18 cellular contexts compared by ENCODE assay signal in genomic region chr2:236169741-236170654, GRCh38. TPM values are rescaled to one million over a fixed set of nuclear protein-coding genes. Genes with fewer than 3 reads are reported as not detected.
DNase-seq lines count a peak whose midpoint lies in the region; ATAC-seq and TF ChIP-seq lines count a peak whose summit lies in the region.
"Had no signal": no experiment of that assay in that cellular context is flagged by ENCODE, and none has a peak within 500 bp of the region (broad histone marks: within the 10 kb centered on the region; RNA-seq: fewer than 3 reads in every experiment).

No MANE protein-coding gene starts in this region.

- no peak for TF ChIP-seq CTCF in coronary artery (IDR thresholded peaks at IDR 0.05)

- H2BK5ac ChIP-seq in neuronal stem cell (ENCODE audit: low read length), result no peak overlapping the region

- H3K9me3 ChIP-seq in neuronal stem cell (replicated peaks in 1 of 2; ENCODE audit: control insufficient read depth in 2 of 2, insufficient read depth in 1 of 2, low read depth in 1 of 2, low read length in 2 of 2), result peaks cover 0 to 14% of the 10 kb centered on the region in 2 donors
- H3K9me3 ChIP-seq: SJSA1, thoracic aorta had no signal

- CTCF ChIA-PET in activated CD4-positive, alpha-beta T cell treated with anti-CD3 and anti-CD28 coated beads, Interleukin-2, amount 10 ng/mL, durations not matched to agents 7 days and 5 days (lab: Charles Lee), result interaction anchor here (0.7 to 3.5 kb wide), 2 partner anchors 11 to 70 kb away, joined by 6 to 12 read pairs; no protein-coding TSS in a partner anchor

- peak overlapping the region; percentile 80 for H2AFZ ChIP-seq in neuronal stem cell (ENCODE audit: low read length)

- peak overlapping the region; percentile 41 for H3K18ac ChIP-seq in neuronal stem cell (ENCODE audit: low read length)

- no peak overlapping the region for H3K14ac ChIP-seq in neuronal stem cell (ENCODE audit: low read length)

- peak overlapping the region; percentile 43 for H3K4me3 Mint-ChIP-seq in activated CD4-positive, alpha-beta T cell treated with anti-CD3 and anti-CD28 coated beads, Interleukin-2, amount 10 ng/mL, durations not matched to agents 7 days and 5 days
- H3K4me3 Mint-ChIP-seq: activated T-helper 17 cell treated with anti-CD3 and anti-CD28 coated beads, Interleukin-2, amount 50 U/mL, for 72 hours had no signal

- H2BK12ac ChIP-seq in neuronal stem cell (ENCODE audit: low read length), result peak overlapping the region; percentile 31

- peaks cover 70% of the 10 kb centered on the region for H3K27me3 Mint-ChIP-seq in activated CD4-positive, alpha-beta T cell treated with anti-CD3 and anti-CD28 coated beads, Interleukin-2, amount 10 ng/mL, durations not matched to agents 7 days and 5 days

- peak overlapping the region; percentile 44 for H3K4me2 ChIP-seq in neuronal stem cell (ENCODE audit: insufficient read depth, low read length, poor library complexity, severe bottlenecking)

- H3K4me1 Mint-ChIP-seq in activated CD4-positive, alpha-beta T cell treated with anti-CD3 and anti-CD28 coated beads, Interleukin-2, amount 10 ng/mL, durations not matched to agents 7 days and 5 days, result peaks cover 2% of the 10 kb centered on the region
- H3K4me1 Mint-ChIP-seq: activated T-helper 17 cell treated with anti-CD3 and anti-CD28 coated beads, Interleukin-2, amount 50 U/mL, for 72 hours had no signal

- H3K9ac ChIP-seq in neuronal stem cell (ENCODE audit: low read depth, low read length, poor library complexity), result no peak overlapping the region

- no peak for DNase-seq in activated CD4-positive, alpha-beta T cell treated with anti-CD3 and anti-CD28 coated beads, Interleukin-2, amount 10 ng/mL, durations not matched to agents 7 days and 5 days
- DNase-seq in activated CD4-positive, alpha-beta T cell treated with anti-CD3 and anti-CD28 coated beads for 48 hours, result no peak
- DNase-seq in NCI-H1105 (lab: John Stamatoyannopoulos, UW) (peak; percentile 19), coronary artery (ENCODE audit: low spot score) (peak; percentile 46), neuronal stem cell (ENCODE audit: low spot score) (peak; percentile 48), NCI-H2107 treated with DMSO at 0.1 percent for 48 hours (lab: John Stamatoyannopoulos, UW; ENCODE audit: unreplicated experiment) (no peak), left lobe of liver (ENCODE audit: low spot score) (no peak)
- DNase-seq: effector memory CD4-positive, alpha-beta T cell; NCI-H2171 treated with DMSO at 0.1 percent for 48 hours had no signal

- H4K91ac ChIP-seq in neuronal stem cell (ENCODE audit: low read depth, low read length, poor library complexity), result no peak overlapping the region

- H2BK120ac ChIP-seq in neuronal stem cell (ENCODE audit: low read depth, low read length), result no peak overlapping the region

- H3K36me3 ChIP-seq in neuronal stem cell (replicated peaks in 1 of 2; ENCODE audit: control insufficient read depth in 2 of 2, insufficient read depth in 2 of 2, low read length in 2 of 2), result peaks cover 0 to 21% of the 10 kb centered on the region in 2 donors
- H3K36me3 ChIP-seq: HAP-1, thoracic aorta had no signal

- H2BK15ac ChIP-seq in neuronal stem cell (ENCODE audit: low read length), result no peak overlapping the region

- ATAC-seq in HG03460 (IDR thresholded peaks at IDR 0.05; ENCODE audit: unreplicated experiment) (no peak), left lobe of liver (no peak)
- ATAC-seq: activated CD4-positive, CD25-positive, alpha-beta regulatory T cell treated with anti-CD3 and anti-CD28 coated beads, Interleukin-2, amount 50 U/mL, for 24 hours; activated T-helper 17 cell treated with anti-CD3 and anti-CD28 coated beads, Interleukin-2, amount 50 U/mL, for 72 hours had no signal

- H3K79me1 ChIP-seq in neuronal stem cell (ENCODE audit: low read depth, low read length), result peaks cover 2% of the 10 kb centered on the region

- H3K23ac ChIP-seq in neuronal stem cell (ENCODE audit: low read depth, low read length, poor library complexity), result no peak overlapping the region

- H3K9me3 Mint-ChIP-seq in activated CD4-positive, alpha-beta T cell treated with anti-CD3 and anti-CD28 coated beads, Interleukin-2, amount 10 ng/mL, durations not matched to agents 7 days and 5 days, result peaks cover 2% of the 10 kb centered on the region
- H3K9me3 Mint-ChIP-seq: activated T-helper 17 cell treated with anti-CD3 and anti-CD28 coated beads, Interleukin-2, amount 50 U/mL, for 72 hours had no signal

- H3K27ac ChIP-seq in coronary artery (no peak overlapping the region), neuronal stem cell (replicated peaks; ENCODE audit: low read length) (no peak overlapping the region)
- H3K27ac ChIP-seq: SJSA1, thoracic aorta had no signal

- H3K4me3 ChIP-seq in coronary artery, result no peak overlapping the region
- peak overlapping the region in 1 of 2 donors; percentile 95 for H3K4me3 ChIP-seq in neuronal stem cell (ENCODE audit: low read length in 2 of 2)
- H3K4me3 ChIP-seq: HAP-1, SJSA1, thoracic aorta had no signal

- H3K27me3 ChIP-seq in neuronal stem cell (ENCODE audit: control insufficient read depth in 3 of 3, insufficient read depth in 3 of 3, low read depth in 1 of 3, low read length in 3 of 3), result peaks cover 0 to 100% (median 68%) of the 10 kb centered on the region in 3 experiments
- H3K27me3 ChIP-seq: SJSA1 had no signal

- peak overlapping the region; percentile 77 for H3K27ac Mint-ChIP-seq in activated CD4-positive, alpha-beta T cell treated with anti-CD3 and anti-CD28 coated beads, Interleukin-2, amount 10 ng/mL, durations not matched to agents 7 days and 5 days
- H3K27ac Mint-ChIP-seq: activated T-helper 17 cell treated with anti-CD3 and anti-CD28 coated beads, Interleukin-2, amount 50 U/mL, for 72 hours had no signal

- no peak overlapping the region for H2AK5ac ChIP-seq in neuronal stem cell (ENCODE audit: low read depth, low read length)

- no peak overlapping the region for H3K4ac ChIP-seq in neuronal stem cell (ENCODE audit: low read length)

- peaks cover 8 to 39% of the 10 kb centered on the region in 2 donors for H3K4me1 ChIP-seq in neuronal stem cell (ENCODE audit: control insufficient read depth in 2 of 2, insufficient read depth in 1 of 2, low read depth in 1 of 2, low read length in 2 of 2)

- WGBS in neuronal stem cell (ENCODE audit: extremely low coverage in 2 of 2, insufficient read length in 2 of 2, insufficient replicate concordance in 1 of 2), 2 donors, result no CpG with 5 or more reads among the region's 38 CpGs

- POLR2A ChIA-PET in activated CD4-positive, alpha-beta T cell treated with anti-CD3 and anti-CD28 coated beads, Interleukin-2, amount 10 ng/mL, durations not matched to agents 7 days and 5 days (lab: Charles Lee), result no interaction called here

- no peak overlapping the region for H4K8ac ChIP-seq in neuronal stem cell (ENCODE audit: low read depth, low read length)

- H3K36me3 Mint-ChIP-seq in activated CD4-positive, alpha-beta T cell treated with anti-CD3 and anti-CD28 coated beads, Interleukin-2, amount 10 ng/mL, durations not matched to agents 7 days and 5 days (ENCODE audit: low read depth), result no peaks in the 10 kb centered on the region

RNA-seq across cellular contexts. Expression of gene GBX2, which starts 1.8 kb away (rescaled TPM):
- not detected for total RNA-seq in activated CD4-positive, alpha-beta T cell treated with anti-CD3 and anti-CD28 coated beads, Interleukin-2, amount 10 ng/mL, durations not matched to agents 7 days and 5 days
- 0.24 TPM for polyA plus RNA-seq in neuronal stem cell (2013, experiment 1 of 2)
- polyA plus RNA-seq in neuronal stem cell (2013, experiment 2 of 2), result 0.37 TPM
- not detected for total RNA-seq in left lobe of liver
- total RNA-seq: activated T-helper 17 cell treated with anti-CD3 and anti-CD28 coated beads, Interleukin-2, amount 50 U/mL, for 72 hours; mononuclear cell; renal cortical epithelial cell; thoracic aorta had no signal
- polyA plus RNA-seq: AG04450 had no signal

Comparison
In these comparisons a context has a peak if more than half of its experiments do, and no peak if none do; other contexts are left out.
1. DNase-seq: peak in NCI-H1105 (single experiment), coronary artery (single experiment) and neuronal stem cell (single experiment); none in activated CD4-positive, alpha-beta T cell treated with anti-CD3 and anti-CD28 coated beads, Interleukin-2, amount 10 ng/mL, durations not matched to agents 7 days and 5 days (single experiment), activated CD4-positive, alpha-beta T cell treated with anti-CD3 and anti-CD28 coated beads for 48 hours (single experiment), NCI-H2107 treated with DMSO at 0.1 percent for 48 hours (single experiment) and left lobe of liver (single experiment).